7 cellular contexts compared by ENCODE assay signal in the genomic region with DNA sequence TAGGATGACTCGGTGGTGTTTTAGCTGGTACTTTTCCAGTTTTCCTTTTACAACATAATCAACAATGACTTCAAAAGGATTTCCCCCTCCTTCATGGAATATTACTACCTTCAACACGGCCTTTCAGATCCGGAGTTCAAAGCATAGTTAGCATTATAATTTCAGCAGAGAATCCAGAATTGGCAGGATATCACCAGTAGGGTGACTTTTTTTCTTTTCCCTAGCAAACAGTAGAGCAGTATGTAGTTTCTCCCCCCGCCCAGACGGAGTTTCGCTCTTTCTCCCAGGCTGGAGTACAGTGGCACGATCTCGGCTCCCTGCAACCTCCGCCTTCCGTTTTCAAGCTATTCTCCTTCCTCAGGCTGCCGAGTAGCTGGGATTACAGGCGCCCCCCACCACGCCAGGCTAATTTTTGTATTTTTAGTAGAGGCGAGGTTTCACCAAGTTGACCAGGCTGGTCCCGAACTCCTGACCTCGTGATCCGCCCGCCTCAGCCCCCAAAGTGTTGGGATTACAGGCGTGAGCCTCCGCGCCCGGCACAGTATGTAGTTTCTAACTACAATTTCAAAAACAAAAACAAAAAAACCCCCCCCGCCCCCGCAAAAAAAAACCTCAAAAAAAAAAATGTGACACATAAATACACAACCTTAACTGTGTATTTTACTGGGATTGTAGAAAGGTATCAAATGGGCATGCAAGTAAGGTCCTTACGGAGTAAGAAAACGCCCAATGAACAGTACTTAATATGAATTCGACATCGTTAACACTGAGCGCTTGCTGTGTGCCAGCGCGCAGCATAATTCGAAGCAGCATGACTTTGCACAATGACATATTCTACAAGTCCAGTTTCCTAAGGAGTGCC. TPM values are rescaled to one million over a fixed set of nuclear protein-coding genes. Genes with fewer than 3 reads are reported as not detected.
DNase-seq lines count a peak whose midpoint lies in the region; ATAC-seq and TF ChIP-seq lines count a peak whose summit lies in the region.

No MANE protein-coding gene starts in this region.

- DNase-seq in NT2/D1 (ENCODE audit: low read depth, low spot score) (no peak), endothelial cell (ENCODE audit: low spot score) (peak; percentile 34), midbrain (lab: John Stamatoyannopoulos, UW) (peak; percentile 79)
- peak; percentile 75 for DNase-seq in activated CD8-positive, alpha-beta memory T cell treated with anti-CD3 and anti-CD28 coated beads, Interleukin-2, amount 50 U/mL, for 48 hours
- DNase-seq in stimulated activated CD8-positive, alpha-beta memory T cell treated with anti-CD3 and anti-CD28 coated beads, Interleukin-7, amount 100 ng/mL, for 24 hours (ENCODE audit: low read depth): peak; percentile 13

- H3K27me3 Mint-ChIP-seq in endothelial cell (ENCODE audit: unreplicated experiment): peaks cover 12% of the 10 kb centered on the region

- peak; percentile 20 for TF ChIP-seq CTCF in endothelial cell (IDR thresholded peaks at IDR 0.05; ENCODE audit: unreplicated experiment)

- peak overlapping the region; percentile 60 for H3K4me3 ChIP-seq in NT2/D1 (ENCODE audit: insufficient read length, low read depth)

- no peaks in the 10 kb centered on the region for H3K9me3 Mint-ChIP-seq in endothelial cell (ENCODE audit: unreplicated experiment)

- no peaks in the 10 kb centered on the region for H3K9me3 ChIP-seq in NT2/D1 (ENCODE audit: insufficient read depth, low read length)

- ATAC-seq in GM18499 (IDR thresholded peaks at IDR 0.05; ENCODE audit: insufficient read depth, unreplicated experiment) (peak; percentile 6), HG03565 (IDR thresholded peaks at IDR 0.05; ENCODE audit: unreplicated experiment) (peak; percentile 10)

- peaks cover 27% of the 10 kb centered on the region for H3K4me1 Mint-ChIP-seq in endothelial cell (ENCODE audit: unreplicated experiment)

- H3K27ac Mint-ChIP-seq in endothelial cell (ENCODE audit: unreplicated experiment): peak overlapping the region; percentile 99

- peaks cover 11% of the 10 kb centered on the region for H3K36me3 ChIP-seq in NT2/D1 (ENCODE audit: insufficient read depth, insufficient read length, low read length)

- peak overlapping the region; percentile 92 for H3K9ac ChIP-seq in NT2/D1 (ENCODE audit: insufficient read length, low read depth)

- H3K27me3 ChIP-seq in NT2/D1 (ENCODE audit: insufficient read depth, insufficient read length): no peaks in the 10 kb centered on the region

- peak overlapping the region; percentile 96 for H3K4me3 Mint-ChIP-seq in endothelial cell (ENCODE audit: unreplicated experiment)

- peaks cover 7% of the 10 kb centered on the region for H3K36me3 Mint-ChIP-seq in endothelial cell (ENCODE audit: low read depth, unreplicated experiment)

- no peaks in the 10 kb centered on the region for H3K4me1 ChIP-seq in NT2/D1 (ENCODE audit: insufficient read depth, insufficient read length)

RNA-seq across cellular contexts. Expression of a gene that starts 1.5 kb away (rescaled TPM):
- 9.6 TPM for total RNA-seq in endothelial cell (ENCODE audit: unreplicated experiment)

RNA-seq across cellular contexts. Expression of a gene that starts 30.4 kb away (rescaled TPM):
- 381 TPM for total RNA-seq in endothelial cell (ENCODE audit: unreplicated experiment)
